In the genomic region with DNA sequence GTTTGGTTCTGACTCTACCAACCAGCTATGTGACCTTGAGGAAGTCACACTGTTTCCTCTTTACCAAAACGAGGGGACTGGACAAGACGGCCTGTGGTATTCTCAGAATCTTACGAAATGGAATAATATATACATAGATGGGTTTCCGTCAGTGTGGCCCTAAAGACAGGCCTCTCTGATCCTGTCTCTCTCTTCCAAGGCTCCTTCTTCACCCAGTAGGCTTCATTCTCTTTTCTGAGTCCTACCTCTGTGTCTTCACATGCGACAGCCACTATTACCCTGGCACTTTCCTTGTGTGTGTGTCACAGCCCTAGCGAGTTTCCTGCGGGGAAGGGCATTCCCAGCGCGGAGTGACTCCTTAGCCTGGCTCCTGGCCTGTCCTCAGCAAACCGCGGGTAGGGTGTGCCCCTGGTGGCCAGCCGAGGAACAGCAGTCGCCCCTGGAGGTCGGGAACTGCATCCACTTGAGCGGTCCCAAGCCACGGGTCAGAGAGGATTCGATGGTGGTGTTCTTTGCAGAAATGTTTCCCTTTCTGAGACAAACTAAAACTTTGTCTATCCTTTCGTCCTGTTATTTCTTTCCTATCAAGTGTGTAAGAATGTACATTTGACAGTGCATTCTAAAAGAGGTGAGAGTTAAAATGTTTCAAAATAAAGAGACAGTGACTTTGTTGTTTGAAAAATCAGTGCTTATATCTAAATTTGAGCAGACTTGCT, we compare ENCODE assay signal across 8 cellular contexts.
DNase-seq lines count a peak whose midpoint lies in the region; ATAC-seq and TF ChIP-seq lines count a peak whose summit lies in the region.

No MANE protein-coding gene starts in this region.

- no peaks in the 10 kb centered on the region for H3K9me3 Mint-ChIP-seq in CD4-positive, alpha-beta T cell
- no peaks in the 10 kb centered on the region for H3K9me3 Mint-ChIP-seq in effector memory CD8-positive, alpha-beta T cell
- no peaks in the 10 kb centered on the region for H3K9me3 Mint-ChIP-seq in memory B cell

- H3K27ac Mint-ChIP-seq in CD4-positive, alpha-beta T cell: no peak overlapping the region
- no peak overlapping the region for H3K27ac Mint-ChIP-seq in effector memory CD8-positive, alpha-beta T cell
- H3K27ac Mint-ChIP-seq in memory B cell: peak overlapping the region; percentile 22

- peak; percentile 13 to 46 (median 22) for DNase-seq in CD4-positive, alpha-beta T cell
- DNase-seq in NCI-H1092 (lab: John Stamatoyannopoulos, UW) (peak; percentile 50), memory B cell (ENCODE audit: low spot score in 2 of 2) (peak; percentile 70 to 79), NCI-H1105 (lab: John Stamatoyannopoulos, UW) (no peak)
- peak; percentile 18 to 35 for DNase-seq in activated CD4-positive, alpha-beta T cell treated with anti-CD3 and anti-CD28 coated beads, Interleukin-2, amount 50 U/mL, for 24 hours (ENCODE audit: low read depth in 1 of 2, low spot score in 1 of 2)
- DNase-seq in effector memory CD8-positive, alpha-beta T cell: peak; percentile 19 to 36 (median 28)
- peak; percentile 15 for DNase-seq in stimulated activated CD8-positive, alpha-beta memory T cell treated with anti-CD3 and anti-CD28 coated beads, Interleukin-12 subunit alpha, Interleukin-12 subunit beta, amount 100 ng/mL, for 1 hour (ENCODE audit: low read depth)

- TF ChIP-seq CTCF in CD4-positive, alpha-beta T cell (IDR thresholded peaks at IDR 0.05): peak; percentile 68

- H3K4me3 Mint-ChIP-seq in CD4-positive, alpha-beta T cell: no peak overlapping the region
- no peak overlapping the region for H3K4me3 Mint-ChIP-seq in effector memory CD8-positive, alpha-beta T cell
- peak overlapping the region; percentile 65 for H3K4me3 Mint-ChIP-seq in memory B cell

- no peaks in the 10 kb centered on the region for H3K36me3 Mint-ChIP-seq in CD4-positive, alpha-beta T cell (ENCODE audit: low read depth)
- no peaks in the 10 kb centered on the region for H3K36me3 Mint-ChIP-seq in effector memory CD8-positive, alpha-beta T cell (ENCODE audit: insufficient read depth)
- H3K36me3 Mint-ChIP-seq in memory B cell: peaks cover 15% of the 10 kb centered on the region

- H3K27ac ChIP-seq in CD4-positive, alpha-beta T cell (ENCODE audit: low read depth, low read length): no peak overlapping the region

- no peak for ATAC-seq in CD4-positive, alpha-beta T cell (ENCODE audit: poor library complexity)
- ATAC-seq in GM19467 (IDR thresholded peaks at IDR 0.05; ENCODE audit: unreplicated experiment): peak; percentile 69
- peak; percentile 56 for ATAC-seq in effector memory CD8-positive, alpha-beta T cell (replicated peaks)
- ATAC-seq in memory B cell (ENCODE audit: low read depth): peak; percentile 94

- H3K4me1 Mint-ChIP-seq in CD4-positive, alpha-beta T cell (ENCODE audit: low read depth): no peaks in the 10 kb centered on the region
- H3K4me1 Mint-ChIP-seq in effector memory CD8-positive, alpha-beta T cell (ENCODE audit: low read depth in 2 of 2): no peaks in the 10 kb centered on the region
- H3K4me1 Mint-ChIP-seq in memory B cell: peaks cover 41% of the 10 kb centered on the region

- CTCF ChIA-PET in CD4-positive, alpha-beta T cell (lab: Charles Lee): no interaction called here

- H3K27me3 Mint-ChIP-seq in CD4-positive, alpha-beta T cell: peaks cover 29% of the 10 kb centered on the region
- peaks cover 41 to 74% of the 10 kb centered on the region in 2 donors for H3K27me3 Mint-ChIP-seq in effector memory CD8-positive, alpha-beta T cell
- no peaks in the 10 kb centered on the region for H3K27me3 Mint-ChIP-seq in memory B cell

- POLR2A ChIA-PET in CD4-positive, alpha-beta T cell (lab: Charles Lee): no interaction called here

- intact Hi-C loops in CD4-positive, alpha-beta T cell (cut with DNase I, micrococcal nuclease): no loop called here

- no peaks in the 10 kb centered on the region for H3K9me3 ChIP-seq in CD4-positive, alpha-beta T cell (ENCODE audit: control insufficient read depth, low read length)

- H3K27me3 ChIP-seq in CD4-positive, alpha-beta T cell (ENCODE audit: control insufficient read depth, insufficient read depth, low read length): peaks cover 5% of the 10 kb centered on the region
